In genomic region chr18:58277457-58277739, GRCh38 we compare ENCODE assay signal across 16 cellular contexts.
DNase-seq lines count a peak whose midpoint lies in the region; ATAC-seq and TF ChIP-seq lines count a peak whose summit lies in the region.
"Had no signal": no experiment of that assay in that cellular context is flagged by ENCODE, and none has a peak within 500 bp of the region (broad histone marks: within the 10 kb centered on the region; RNA-seq: fewer than 3 reads in every experiment).

No MANE protein-coding gene starts in this region.

- no peak for TF ChIP-seq CTCF in C4-2B (conservative IDR thresholded peaks at IDR 0.05)
- peak in 2 of 6 experiments; percentile 27 to 32 for TF ChIP-seq CTCF in Peyer's patch (IDR thresholded peaks at IDR 0.05)
- no peak for TF ChIP-seq CTCF in left ventricle myocardium inferior (IDR thresholded peaks at IDR 0.05; ENCODE audit: borderline replicate concordance)
- TF ChIP-seq CTCF in nephron (IDR thresholded peaks at IDR 0.05; ENCODE audit: unreplicated experiment in 3 of 3), result no peak
- no peak for TF ChIP-seq CTCF in osteoblast (IDR thresholded peaks at IDR 0.05; ENCODE audit: extremely low read depth, low read depth, low read length)

- H3K4me3 Mint-ChIP-seq in nephron, result no peak overlapping the region

- peaks cover 53% of the 10 kb centered on the region for H3K4me1 Mint-ChIP-seq in nephron

- H3K4me3 ChIP-seq in Peyer's patch (peak overlapping the region in 1 of 4 donors; percentile 10), left ventricle myocardium inferior (peak overlapping the region; percentile 45), osteoblast (ENCODE audit: insufficient read depth, low read length) (no peak overlapping the region)
- H3K4me3 ChIP-seq: BLaER1 treated with 17β-estradiol and CSF1 and Interleukin-3, amounts not matched to agents 10 nM and 100 nM; cardiac muscle cell; vagina had no signal

- H3K27ac ChIP-seq in C4-2B (peak overlapping the region; percentile 70), Peyer's patch (peak overlapping the region in 3 of 4 donors; percentile 23 to 90 (median 70)), left ventricle myocardium inferior (replicated peaks) (peak overlapping the region; percentile 68), osteoblast (ENCODE audit: low read depth, low read length) (no peak overlapping the region)
- H3K27ac ChIP-seq: BLaER1 treated with 17β-estradiol and CSF1 and Interleukin-3, amounts not matched to agents 10 nM and 100 nM; cardiac muscle cell; vagina had no signal

- H4K20me1 ChIP-seq in osteoblast (ENCODE audit: insufficient read depth, low read length), result no peaks in the 10 kb centered on the region

- H3K9me3 ChIP-seq in Peyer's patch, result no peaks in the 10 kb centered on the region
- H3K9me3 ChIP-seq in left ventricle myocardium inferior (replicated peaks), result no peaks in the 10 kb centered on the region
- no peaks in the 10 kb centered on the region for H3K9me3 ChIP-seq in osteoblast (ENCODE audit: low read depth, low read length)
- H3K9me3 ChIP-seq: vagina had no signal

- H3K27ac Mint-ChIP-seq in nephron, result peak overlapping the region; percentile 39 to 65 (median 43)

- no peak overlapping the region for H2AFZ ChIP-seq in osteoblast (ENCODE audit: low read length)

- H3K27me3 ChIP-seq in Peyer's patch (no peaks in the 10 kb centered on the region), left ventricle myocardium inferior (ENCODE audit: low read depth) (no peaks in the 10 kb centered on the region), osteoblast (ENCODE audit: insufficient read depth, low read length) (no peaks in the 10 kb centered on the region)
- H3K27me3 ChIP-seq: BLaER1 treated with 17β-estradiol and CSF1 and Interleukin-3, amounts not matched to agents 10 nM and 100 nM; cardiac muscle cell; vagina had no signal

- intact Hi-C loops in left ventricle myocardium inferior (cut with micrococcal nuclease), result no loop called here

- no peak for ATAC-seq in HG02759 (IDR thresholded peaks at IDR 0.05; ENCODE audit: unreplicated experiment)

- H3K36me3 ChIP-seq in Peyer's patch (peaks cover 0 to 4% (median 0%) of the 10 kb centered on the region in 3 donors), left ventricle myocardium inferior (no peaks in the 10 kb centered on the region), osteoblast (ENCODE audit: insufficient read depth, low read length) (no peaks in the 10 kb centered on the region)
- H3K36me3 ChIP-seq: cardiac muscle cell, vagina had no signal

- no peak for TF ChIP-seq POLR2A in Peyer's patch (IDR thresholded peaks at IDR 0.05)

- no peaks in the 10 kb centered on the region for H3K9me3 Mint-ChIP-seq in nephron

- H3K79me2 ChIP-seq in osteoblast (ENCODE audit: insufficient read depth, low read length), result peaks cover 15% of the 10 kb centered on the region

- no peak overlapping the region for H3K4me2 ChIP-seq in osteoblast (ENCODE audit: insufficient read depth, low read length)
- H3K4me2 ChIP-seq: BLaER1 treated with 17β-estradiol and CSF1 and Interleukin-3, amounts not matched to agents 10 nM and 100 nM had no signal

- DNase-seq in Peyer's patch (no peak), left ventricle myocardium inferior (no peak), osteoblast (ENCODE audit: insufficient read length, low spot score, missing footprints) (no peak), NCI-H2029 (lab: John Stamatoyannopoulos, UW) (no peak)
- no peak for DNase-seq in activated T-cell treated with anti-CD3 and anti-CD28 coated beads, Interleukin-2, amount 50 U/mL, for 48 hours
- DNase-seq: activated CD8-positive, alpha-beta memory T cell treated with anti-CD3 and anti-CD28 coated beads, Interleukin-2, amount 50 U/mL, for 48 hours; activated gamma-delta T cell treated with Interleukin-2 at 50 U/mL for 16 hours; hippocampal formation; mesendoderm; NCI-H1105 had no signal

- peaks cover 13% of the 10 kb centered on the region for H3K36me3 Mint-ChIP-seq in nephron (ENCODE audit: low read depth)

- H3K4me1 ChIP-seq in Peyer's patch, result peaks cover 0 to 13% (median 0%) of the 10 kb centered on the region in 4 donors
- H3K4me1 ChIP-seq in left ventricle myocardium inferior, result peaks cover 78% of the 10 kb centered on the region
- H3K4me1 ChIP-seq in osteoblast (ENCODE audit: insufficient read depth, low read length), result no peaks in the 10 kb centered on the region
- H3K4me1 ChIP-seq: vagina had no signal

- H3K27me3 Mint-ChIP-seq in nephron (ENCODE audit: low read depth), result no peaks in the 10 kb centered on the region
